In the genomic region with DNA sequence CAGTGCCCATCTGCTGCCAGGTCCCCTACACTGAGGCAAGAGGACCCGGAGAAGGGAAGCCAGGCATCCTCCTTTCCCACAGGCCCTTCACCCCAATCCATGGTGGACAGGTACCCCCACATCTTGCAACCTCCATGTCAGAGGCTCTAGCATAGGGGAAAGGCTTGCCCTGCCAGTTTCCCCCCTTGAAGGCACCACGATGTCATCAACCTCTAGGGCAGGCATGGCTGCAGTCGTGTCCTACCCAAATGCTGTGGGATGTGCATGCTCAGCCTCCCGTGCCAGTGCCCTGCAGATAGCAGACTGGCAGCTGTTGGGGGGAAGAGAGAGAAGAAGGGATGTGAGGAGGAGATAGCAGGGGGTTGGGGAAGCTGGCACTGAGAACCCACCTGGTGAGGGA, we compare ENCODE assay signal across 1 cellular context.
TF ChIP-seq lines count a peak whose summit lies in the region.

No MANE protein-coding gene starts in this region.

TF ChIP-seq in HepG2, 621 proteins besides CTCF, POLR2A, EP300 and RAD21 (continued from another document):
- TF ChIP-seq, protein P1, sequence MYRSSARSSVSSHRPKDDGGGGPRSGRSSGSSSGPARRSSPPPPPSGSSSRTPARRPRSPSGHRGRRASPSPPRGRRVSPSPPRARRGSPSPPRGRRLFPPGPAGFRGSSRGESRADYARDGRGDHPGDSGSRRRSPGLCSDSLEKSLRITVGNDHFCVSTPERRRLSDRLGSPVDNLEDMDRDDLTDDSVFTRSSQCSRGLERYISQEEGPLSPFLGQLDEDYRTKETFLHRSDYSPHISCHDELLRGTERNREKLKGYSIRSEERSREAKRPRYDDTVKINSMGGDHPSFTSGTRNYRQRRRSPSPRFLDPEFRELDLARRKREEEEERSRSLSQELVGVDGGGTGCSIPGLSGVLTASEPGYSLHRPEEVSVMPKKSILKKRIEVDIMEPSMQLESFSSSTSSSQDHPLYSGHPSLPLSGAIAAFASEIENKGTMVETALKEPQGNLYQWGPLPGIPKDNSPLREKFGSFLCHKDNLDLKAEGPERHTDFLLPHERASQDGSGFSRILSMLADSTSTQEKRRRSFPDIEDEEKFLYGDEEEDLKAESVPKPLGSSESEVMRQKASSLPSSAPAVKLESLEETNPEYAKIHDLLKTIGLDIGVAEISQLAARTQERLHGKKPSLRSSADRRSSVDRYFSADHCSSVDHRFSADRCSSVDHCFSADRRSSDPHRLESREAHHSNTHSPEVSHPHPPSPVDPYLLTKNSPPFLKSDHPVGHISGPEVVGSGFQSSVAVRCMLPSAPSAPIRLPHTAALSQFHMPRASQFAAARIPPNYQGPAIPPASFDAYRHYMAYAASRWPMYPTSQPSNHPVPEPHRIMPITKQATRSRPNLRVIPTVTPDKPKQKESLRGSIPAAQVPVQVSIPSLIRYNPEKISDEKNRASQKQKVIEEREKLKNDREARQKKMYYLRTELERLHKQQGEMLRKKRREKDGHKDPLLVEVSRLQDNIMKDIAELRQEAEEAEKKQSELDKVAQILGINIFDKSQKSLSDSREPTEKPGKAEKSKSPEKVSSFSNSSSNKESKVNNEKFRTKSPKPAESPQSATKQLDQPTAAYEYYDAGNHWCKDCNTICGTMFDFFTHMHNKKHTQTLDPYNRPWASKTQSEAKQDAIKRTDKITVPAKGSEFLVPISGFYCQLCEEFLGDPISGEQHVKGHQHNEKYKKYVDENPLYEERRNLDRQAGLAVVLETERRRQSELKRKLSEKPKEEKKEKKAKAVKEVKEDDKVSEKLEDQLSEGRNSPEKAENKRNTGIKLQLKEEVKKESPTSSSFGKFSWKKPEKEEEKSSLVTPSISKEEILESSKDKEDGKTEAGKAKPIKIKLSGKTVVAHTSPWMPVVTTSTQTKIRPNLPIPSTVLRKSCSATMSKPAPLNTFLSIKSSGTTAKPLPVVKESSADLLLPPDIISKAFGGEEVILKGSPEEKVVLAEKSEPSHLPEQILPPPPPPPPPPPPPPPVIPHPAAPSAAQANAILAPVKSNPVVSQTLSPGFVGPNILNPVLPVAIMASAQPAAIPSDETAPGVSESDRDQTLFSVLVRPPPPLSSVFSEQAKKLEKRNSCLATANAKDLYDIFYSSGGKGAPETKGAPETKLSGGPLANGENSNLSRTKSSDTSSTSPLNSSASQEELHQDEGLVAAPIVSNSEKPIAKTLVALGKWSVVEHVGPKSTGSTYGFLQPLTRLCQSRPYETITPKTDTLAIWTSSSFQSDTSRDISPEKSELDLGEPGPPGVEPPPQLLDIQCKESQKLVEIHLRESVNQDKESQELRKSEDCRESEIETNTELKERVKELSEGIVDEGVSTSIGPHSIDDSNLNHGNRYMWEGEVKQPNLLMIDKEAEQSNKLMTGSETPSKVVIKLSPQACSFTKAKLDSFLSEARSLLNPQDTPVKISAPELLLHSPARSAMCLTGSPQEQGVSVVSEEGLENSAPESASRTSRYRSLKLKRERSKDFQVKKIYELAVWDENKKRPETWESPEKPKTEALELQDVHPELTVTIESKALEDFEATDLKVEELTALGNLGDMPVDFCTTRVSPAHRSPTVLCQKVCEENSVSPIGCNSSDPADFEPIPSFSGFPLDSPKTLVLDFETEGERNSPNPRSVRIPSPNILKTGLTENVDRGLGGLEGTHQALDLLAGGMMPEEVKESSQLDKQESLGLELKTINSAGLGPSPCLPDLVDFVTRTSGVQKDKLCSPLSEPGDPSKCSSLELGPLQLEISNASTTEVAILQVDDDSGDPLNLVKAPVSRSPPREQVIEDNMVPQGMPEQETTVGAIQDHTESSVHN (CRISPR knock-in tag; IDR thresholded peaks at IDR 0.05) = no peak
- TF ChIP-seq FOXK1 (CRISPR knock-in tag; IDR thresholded peaks at IDR 0.05; ENCODE audit: borderline replicate concordance, low read depth) (no peak), ZNF652 (CRISPR knock-in tag; IDR thresholded peaks at IDR 0.05; ENCODE audit: borderline replicate concordance, low read depth) (no peak)
- TF ChIP-seq, protein P2, sequence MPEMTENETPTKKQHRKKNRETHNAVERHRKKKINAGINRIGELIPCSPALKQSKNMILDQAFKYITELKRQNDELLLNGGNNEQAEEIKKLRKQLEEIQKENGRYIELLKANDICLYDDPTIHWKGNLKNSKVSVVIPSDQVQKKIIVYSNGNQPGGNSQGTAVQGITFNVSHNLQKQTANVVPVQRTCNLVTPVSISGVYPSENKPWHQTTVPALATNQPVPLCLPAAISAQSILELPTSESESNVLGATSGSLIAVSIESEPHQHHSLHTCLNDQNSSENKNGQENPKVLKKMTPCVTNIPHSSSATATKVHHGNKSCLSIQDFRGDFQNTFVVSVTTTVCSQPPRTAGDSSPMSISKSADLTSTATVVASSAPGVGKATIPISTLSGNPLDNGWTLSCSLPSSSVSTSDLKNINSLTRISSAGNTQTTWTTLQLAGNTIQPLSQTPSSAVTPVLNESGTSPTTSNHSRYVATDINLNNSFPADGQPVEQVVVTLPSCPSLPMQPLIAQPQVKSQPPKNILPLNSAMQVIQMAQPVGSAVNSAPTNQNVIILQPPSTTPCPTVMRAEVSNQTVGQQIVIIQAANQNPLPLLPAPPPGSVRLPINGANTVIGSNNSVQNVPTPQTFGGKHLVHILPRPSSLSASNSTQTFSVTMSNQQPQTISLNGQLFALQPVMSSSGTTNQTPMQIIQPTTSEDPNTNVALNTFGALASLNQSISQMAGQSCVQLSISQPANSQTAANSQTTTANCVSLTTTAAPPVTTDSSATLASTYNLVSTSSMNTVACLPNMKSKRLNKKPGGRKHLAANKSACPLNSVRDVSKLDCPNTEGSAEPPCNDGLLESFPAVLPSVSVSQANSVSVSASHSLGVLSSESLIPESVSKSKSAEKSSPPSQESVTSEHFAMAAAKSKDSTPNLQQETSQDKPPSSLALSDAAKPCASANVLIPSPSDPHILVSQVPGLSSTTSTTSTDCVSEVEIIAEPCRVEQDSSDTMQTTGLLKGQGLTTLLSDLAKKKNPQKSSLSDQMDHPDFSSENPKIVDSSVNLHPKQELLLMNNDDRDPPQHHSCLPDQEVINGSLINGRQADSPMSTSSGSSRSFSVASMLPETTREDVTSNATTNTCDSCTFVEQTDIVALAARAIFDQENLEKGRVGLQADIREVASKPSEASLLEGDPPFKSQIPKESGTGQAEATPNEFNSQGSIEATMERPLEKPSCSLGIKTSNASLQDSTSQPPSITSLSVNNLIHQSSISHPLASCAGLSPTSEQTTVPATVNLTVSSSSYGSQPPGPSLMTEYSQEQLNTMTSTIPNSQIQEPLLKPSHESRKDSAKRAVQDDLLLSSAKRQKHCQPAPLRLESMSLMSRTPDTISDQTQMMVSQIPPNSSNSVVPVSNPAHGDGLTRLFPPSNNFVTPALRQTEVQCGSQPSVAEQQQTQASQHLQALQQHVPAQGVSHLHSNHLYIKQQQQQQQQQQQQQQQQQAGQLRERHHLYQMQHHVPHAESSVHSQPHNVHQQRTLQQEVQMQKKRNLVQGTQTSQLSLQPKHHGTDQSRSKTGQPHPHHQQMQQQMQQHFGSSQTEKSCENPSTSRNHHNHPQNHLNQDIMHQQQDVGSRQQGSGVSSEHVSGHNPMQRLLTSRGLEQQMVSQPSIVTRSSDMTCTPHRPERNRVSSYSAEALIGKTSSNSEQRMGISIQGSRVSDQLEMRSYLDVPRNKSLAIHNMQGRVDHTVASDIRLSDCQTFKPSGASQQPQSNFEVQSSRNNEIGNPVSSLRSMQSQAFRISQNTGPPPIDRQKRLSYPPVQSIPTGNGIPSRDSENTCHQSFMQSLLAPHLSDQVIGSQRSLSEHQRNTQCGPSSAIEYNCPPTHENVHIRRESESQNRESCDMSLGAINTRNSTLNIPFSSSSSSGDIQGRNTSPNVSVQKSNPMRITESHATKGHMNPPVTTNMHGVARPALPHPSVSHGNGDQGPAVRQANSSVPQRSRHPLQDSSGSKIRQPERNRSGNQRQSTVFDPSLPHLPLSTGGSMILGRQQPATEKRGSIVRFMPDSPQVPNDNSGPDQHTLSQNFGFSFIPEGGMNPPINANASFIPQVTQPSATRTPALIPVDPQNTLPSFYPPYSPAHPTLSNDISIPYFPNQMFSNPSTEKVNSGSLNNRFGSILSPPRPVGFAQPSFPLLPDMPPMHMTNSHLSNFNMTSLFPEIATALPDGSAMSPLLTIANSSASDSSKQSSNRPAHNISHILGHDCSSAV (CRISPR knock-in tag; IDR thresholded peaks at IDR 0.05; ENCODE audit: borderline replicate concordance) = no peak
- TF ChIP-seq, protein P3, sequence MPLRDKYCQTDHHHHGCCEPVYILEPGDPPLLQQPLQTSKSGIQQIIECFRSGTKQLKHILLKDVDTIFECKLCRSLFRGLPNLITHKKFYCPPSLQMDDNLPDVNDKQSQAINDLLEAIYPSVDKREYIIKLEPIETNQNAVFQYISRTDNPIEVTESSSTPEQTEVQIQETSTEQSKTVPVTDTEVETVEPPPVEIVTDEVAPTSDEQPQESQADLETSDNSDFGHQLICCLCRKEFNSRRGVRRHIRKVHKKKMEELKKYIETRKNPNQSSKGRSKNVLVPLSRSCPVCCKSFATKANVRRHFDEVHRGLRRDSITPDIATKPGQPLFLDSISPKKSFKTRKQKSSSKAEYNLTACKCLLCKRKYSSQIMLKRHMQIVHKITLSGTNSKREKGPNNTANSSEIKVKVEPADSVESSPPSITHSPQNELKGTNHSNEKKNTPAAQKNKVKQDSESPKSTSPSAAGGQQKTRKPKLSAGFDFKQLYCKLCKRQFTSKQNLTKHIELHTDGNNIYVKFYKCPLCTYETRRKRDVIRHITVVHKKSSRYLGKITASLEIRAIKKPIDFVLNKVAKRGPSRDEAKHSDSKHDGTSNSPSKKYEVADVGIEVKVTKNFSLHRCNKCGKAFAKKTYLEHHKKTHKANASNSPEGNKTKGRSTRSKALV (CRISPR knock-in tag; IDR thresholded peaks at IDR 0.05) = no peak
TF ChIP-seq in HepG2: peak in this region for 0.
